ENCODE assay signal across 12 cellular contexts in genomic region chr6:3382399-3383279, GRCh38.
DNase-seq lines count a peak whose midpoint lies in the region; ATAC-seq, FAIRE-seq and TF ChIP-seq lines count a peak whose summit lies in the region.
"Had no signal": no experiment of that assay in that cellular context is flagged by ENCODE, and none has a peak within 500 bp of the region (broad histone marks: within the 10 kb centered on the region; RNA-seq: fewer than 3 reads in every experiment).

No MANE protein-coding gene starts in this region.

- H3K27ac ChIP-seq in 22Rv1 (peak overlapping the region; percentile 98), HepG2 (ENCODE audit: extremely low read length, insufficient read depth, low read length) (peak overlapping the region; percentile 95), gastrocnemius medialis (no peak overlapping the region)

- DNase-seq in HT1080 (ENCODE audit: low read depth) (peak; percentile 72), astrocyte of the spinal cord (ENCODE audit: low read depth, low spot score) (peak; percentile 29), HepG2 (ENCODE audit: low spot score) (peak; percentile 94), gastrocnemius medialis (no peak), NCI-H446 treated with DMSO at 0.1 percent for 48 hours (lab: John Stamatoyannopoulos, UW) (no peak)
- no peak for DNase-seq in activated CD4-positive, alpha-beta T cell treated with anti-CD3 and anti-CD28 coated beads, Interleukin-2, amount 50 U/mL, for 48 hours
- no peak for DNase-seq in NK-92 treated with Interleukin-12 subunit alpha and Interleukin-12 subunit beta, amount 100 ng/mL, for 24 hours (lab: John Stamatoyannopoulos, UW)
- DNase-seq: activated CD4-positive, alpha-beta T cell treated with anti-CD3 and anti-CD28 coated beads for 4 hours; DMS79 treated with DMSO at 0.1 percent for 48 hours; NCI-H146; SW 1271 had no signal

- TF ChIP-seq RAD21 in HepG2 (CRISPR knock-in tag; IDR thresholded peaks at IDR 0.05): no peak

- no peaks in the 10 kb centered on the region for H3K27me3 ChIP-seq in HepG2 (ENCODE audit: control insufficient read depth in 1 of 2, insufficient read depth in 2 of 2, low read length in 2 of 2)
- H3K27me3 ChIP-seq in gastrocnemius medialis: no peaks in the 10 kb centered on the region

- no TSS peak for BruUV-seq in HepG2 (replicated peaks; lab: Mats Ljungman, UMichigan)

- no peak; a peak in 1 of 4 replicates for TF ChIP-seq POLR2A in HepG2 (IDR thresholded peaks at IDR 0.05; ENCODE audit: insufficient read depth in 1 of 2, low read depth in 2 of 2, low read length in 2 of 2)
- no peak for TF ChIP-seq POLR2A in gastrocnemius medialis (IDR thresholded peaks at IDR 0.05)

- no peaks in the 10 kb centered on the region for H4K20me1 ChIP-seq in HepG2 (ENCODE audit: insufficient read depth, low read length)

- H3K9me3 ChIP-seq in HepG2 (ENCODE audit: low read length) (no peaks in the 10 kb centered on the region), gastrocnemius medialis (no peaks in the 10 kb centered on the region)

- peaks cover 79% of the 10 kb centered on the region for H3K79me2 ChIP-seq in HepG2 (ENCODE audit: insufficient read depth, low read length)

- TF ChIP-seq EP300 in HepG2 (IDR thresholded peaks at IDR 0.05; ENCODE audit: low read depth in 2 of 2, low read length in 2 of 2): peak; percentile 37 to 68; a peak in 2 of 4 replicates
- peak; percentile 55; the same call in 1 of the 2 replicates for TF ChIP-seq EP300 in HepG2 (CRISPR knock-in tag; IDR thresholded peaks at IDR 0.05; ENCODE audit: borderline replicate concordance)

- WGBS in HepG2 (ENCODE audit: low lambda C conversion rate): 50% methylated on average over 6 of the region's 6 CpGs

- intact Hi-C loops in HepG2 (cut with micrococcal nuclease; ENCODE audit: unreplicated experiment) (no loop called here), gastrocnemius medialis (cut with DNase I; ENCODE audit: low total_unique reads) (no loop called here)

- ATAC-seq in HepG2: peak; percentile 10; the same call in 1 of the 3 replicates
- ATAC-seq in gastrocnemius medialis: no peak

- in situ Hi-C loops in astrocyte of the spinal cord (cut with HindIII; ENCODE audit: low sequenced_read_pairs) (no loop called here), HepG2 (cut with HindIII; ENCODE audit: extremely low pct_ligation_motif_present, low pct_unique_long_range_greater_than_20kb) (no loop called here), gastrocnemius medialis (cut with MboI; ENCODE audit: low sequenced_read_pairs in 4 of 4) (no loop called here)

- no peak overlapping the region for H2AFZ ChIP-seq in HepG2 (ENCODE audit: low read length)

- H3K4me2 ChIP-seq in HepG2 (ENCODE audit: low read depth, low read length): peak overlapping the region; percentile 64

- peak; percentile 62 for FAIRE-seq in HepG2 (lab: Jason Lieb, UNC)

- H3K9ac ChIP-seq in HepG2 (ENCODE audit: insufficient read depth, low read depth, low read length): peak overlapping the region; percentile 77

- TF ChIP-seq CTCF in 22Rv1 (IDR thresholded peaks at IDR 0.05): no peak
- TF ChIP-seq CTCF in astrocyte of the spinal cord (IDR thresholded peaks at IDR 0.05; ENCODE audit: low read depth, low read length): no peak
- TF ChIP-seq CTCF in HepG2 (CRISPR knock-in tag; IDR thresholded peaks at IDR 0.05): no peak
- no peak for TF ChIP-seq CTCF in gastrocnemius medialis (IDR thresholded peaks at IDR 0.05 in 4 of 5, conservative IDR thresholded peaks at IDR 0.05 in 1 of 5)

- POLR2A ChIA-PET in HepG2 (lab: Yijun Ruan, JAX): interaction anchor here (1.0 to 9.2 kb wide), 9 partner anchors 9 to 415 kb away, joined by 3 to 271 read pairs (median 5); no protein-coding TSS in a partner anchor

- H3K4me3 ChIP-seq in astrocyte of the spinal cord (ENCODE audit: low read depth, low read length) (no peak overlapping the region), HepG2 (replicated peaks in 1 of 3; ENCODE audit: insufficient read depth in 1 of 3, low read depth in 2 of 3, low read length in 3 of 3) (no peak overlapping the region; a peak in 1 of 6 replicates), gastrocnemius medialis (no peak overlapping the region)

- H3K4me1 ChIP-seq in HepG2 (ENCODE audit: insufficient read depth, low read length): peaks cover 89% of the 10 kb centered on the region
- H3K4me1 ChIP-seq in gastrocnemius medialis: peaks cover 19 to 23% of the 10 kb centered on the region in 2 donors

- H3K36me3 ChIP-seq in HepG2 (replicated peaks in 1 of 2; ENCODE audit: control insufficient read depth in 1 of 2, insufficient read depth in 2 of 2, low read length in 2 of 2) (peaks cover 11 to 20% of the 10 kb centered on the region in 2 experiments), gastrocnemius medialis (no peaks in the 10 kb centered on the region)

- CTCF ChIA-PET in HepG2 (lab: Yijun Ruan, JAX; ENCODE audit: low intra/inter-chr PET ratio, low total read pairs): no interaction called here

TF ChIP-seq in HepG2, 621 proteins besides CTCF, POLR2A, EP300 and RAD21 (continues in another document):
- TF ChIP-seq NFE2 (CRISPR knock-in tag; IDR thresholded peaks at IDR 0.05): no peak
- TF ChIP-seq, protein P1, sequence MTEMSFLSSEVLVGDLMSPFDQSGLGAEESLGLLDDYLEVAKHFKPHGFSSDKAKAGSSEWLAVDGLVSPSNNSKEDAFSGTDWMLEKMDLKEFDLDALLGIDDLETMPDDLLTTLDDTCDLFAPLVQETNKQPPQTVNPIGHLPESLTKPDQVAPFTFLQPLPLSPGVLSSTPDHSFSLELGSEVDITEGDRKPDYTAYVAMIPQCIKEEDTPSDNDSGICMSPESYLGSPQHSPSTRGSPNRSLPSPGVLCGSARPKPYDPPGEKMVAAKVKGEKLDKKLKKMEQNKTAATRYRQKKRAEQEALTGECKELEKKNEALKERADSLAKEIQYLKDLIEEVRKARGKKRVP (CRISPR knock-in tag; IDR thresholded peaks at IDR 0.05): peak in 1 of 2 experiments; percentile 60; a peak in 1 of 4 replicates
- no peak for TF ChIP-seq SRY (CRISPR knock-in tag; IDR thresholded peaks at IDR 0.05)
- peak; percentile 31; the same call in 1 of the 2 replicates for TF ChIP-seq SALL1 (CRISPR knock-in tag; IDR thresholded peaks at IDR 0.05)
- peak; percentile 98; the same call in 1 of the 2 replicates for TF ChIP-seq CHD4 (IDR thresholded peaks at IDR 0.05; ENCODE audit: borderline replicate concordance, low read length)
- TF ChIP-seq MTA1 (CRISPR knock-in tag; IDR thresholded peaks at IDR 0.05; ENCODE audit: borderline replicate concordance): no peak
- TF ChIP-seq AHR (CRISPR knock-in tag; IDR thresholded peaks at IDR 0.05): no peak
- TF ChIP-seq RARA (CRISPR knock-in tag; IDR thresholded peaks at IDR 0.05): peak; percentile 78
- TF ChIP-seq NR2F1 (CRISPR knock-in tag; IDR thresholded peaks at IDR 0.05): 0 out of 4 replicates have a peak, but pooled peaks of 1 of the 2 experiments have one; percentile 52
- TF ChIP-seq, protein P2, sequence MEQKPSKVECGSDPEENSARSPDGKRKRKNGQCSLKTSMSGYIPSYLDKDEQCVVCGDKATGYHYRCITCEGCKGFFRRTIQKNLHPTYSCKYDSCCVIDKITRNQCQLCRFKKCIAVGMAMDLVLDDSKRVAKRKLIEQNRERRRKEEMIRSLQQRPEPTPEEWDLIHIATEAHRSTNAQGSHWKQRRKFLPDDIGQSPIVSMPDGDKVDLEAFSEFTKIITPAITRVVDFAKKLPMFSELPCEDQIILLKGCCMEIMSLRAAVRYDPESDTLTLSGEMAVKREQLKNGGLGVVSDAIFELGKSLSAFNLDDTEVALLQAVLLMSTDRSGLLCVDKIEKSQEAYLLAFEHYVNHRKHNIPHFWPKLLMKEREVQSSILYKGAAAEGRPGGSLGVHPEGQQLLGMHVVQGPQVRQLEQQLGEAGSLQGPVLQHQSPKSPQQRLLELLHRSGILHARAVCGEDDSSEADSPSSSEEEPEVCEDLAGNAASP (CRISPR knock-in tag; IDR thresholded peaks at IDR 0.05; ENCODE audit: borderline replicate concordance): no peak
- TF ChIP-seq PITX1 (CRISPR knock-in tag; IDR thresholded peaks at IDR 0.05): no peak
- no peak for TF ChIP-seq ETV6 (CRISPR knock-in tag; conservative IDR thresholded peaks at IDR 0.05)
- TF ChIP-seq SETDB1 (CRISPR knock-in tag; IDR thresholded peaks at IDR 0.05; ENCODE audit: borderline replicate concordance): no peak
- no peak for TF ChIP-seq THAP7 (CRISPR knock-in tag; IDR thresholded peaks at IDR 0.05)
- TF ChIP-seq JUN (CRISPR knock-in tag; IDR thresholded peaks at IDR 0.05): peak; percentile 62; the same call in 1 of the 2 replicates
- TF ChIP-seq SMARCC2 (IDR thresholded peaks at IDR 0.05): no peak; the same call in 1 of the 2 replicates
- peak; percentile 58; the same call in 1 of the 2 replicates for TF ChIP-seq TGIF2 (CRISPR knock-in tag; IDR thresholded peaks at IDR 0.05)
- TF ChIP-seq MBD4 (IDR thresholded peaks at IDR 0.05; ENCODE audit: borderline replicate concordance, low read length): no peak
- TF ChIP-seq, protein P3, sequence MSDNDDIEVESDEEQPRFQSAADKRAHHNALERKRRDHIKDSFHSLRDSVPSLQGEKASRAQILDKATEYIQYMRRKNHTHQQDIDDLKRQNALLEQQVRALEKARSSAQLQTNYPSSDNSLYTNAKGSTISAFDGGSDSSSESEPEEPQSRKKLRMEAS (IDR thresholded peaks at IDR 0.05): 0 out of 2 replicates have a peak, but pooled peaks have one; percentile 14
- TF ChIP-seq SALL2 (CRISPR knock-in tag; IDR thresholded peaks at IDR 0.05): no peak
- no peak for TF ChIP-seq ZNF572 (CRISPR knock-in tag; IDR thresholded peaks at IDR 0.05)
- TF ChIP-seq GATA4 (IDR thresholded peaks at IDR 0.05; ENCODE audit: borderline replicate concordance, low read depth): peak; percentile 30; the same call in 1 of the 2 replicates
- no peak for TF ChIP-seq KAT7 (CRISPR knock-in tag; IDR thresholded peaks at IDR 0.05; ENCODE audit: borderline replicate concordance)
- TF ChIP-seq MAFF (IDR thresholded peaks at IDR 0.05; ENCODE audit: low read depth, low read length): 0 out of 2 replicates have a peak, but pooled peaks have one; percentile 7
- TF ChIP-seq CENPX (CRISPR knock-in tag; IDR thresholded peaks at IDR 0.05): no peak

Comparison
In these comparisons a context has a peak if more than half of its experiments do, and no peak if none do; other contexts are left out.
1. H3K27ac ChIP-seq: peak in 22Rv1 (single experiment) and HepG2 (single experiment); none in gastrocnemius medialis (0 of 4).
2. DNase-seq: peak in HT1080 (single experiment), astrocyte of the spinal cord (single experiment) and HepG2 (single experiment); none in gastrocnemius medialis (0 of 2), NCI-H446 treated with DMSO at 0.1 percent for 48 hours (single experiment), activated CD4-positive, alpha-beta T cell treated with anti-CD3 and anti-CD28 coated beads, Interleukin-2, amount 50 U/mL, for 48 hours (0 of 2) and NK-92 treated with Interleukin-12 subunit alpha and Interleukin-12 subunit beta, amount 100 ng/mL, for 24 hours (single experiment).